23 cellular contexts compared by ENCODE assay signal in the genomic region with DNA sequence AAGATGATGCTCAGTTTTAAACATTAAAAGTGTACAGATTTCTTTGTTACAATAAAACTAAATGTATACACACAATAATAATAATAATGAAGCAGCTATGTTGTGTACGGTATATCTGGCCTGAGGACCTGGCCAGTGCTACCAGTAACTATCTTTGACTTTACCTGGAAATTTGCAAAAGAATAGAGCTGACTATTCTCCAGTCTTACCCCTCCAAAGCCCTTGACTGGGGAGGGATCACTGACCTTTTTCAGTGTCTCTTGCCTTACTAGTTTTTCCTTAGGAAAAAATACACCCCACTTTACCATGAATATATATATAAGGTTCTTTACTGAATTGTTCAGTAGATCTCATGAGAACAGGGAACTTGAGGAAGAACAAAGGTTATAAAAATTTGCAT. TPM values are rescaled to one million over a fixed set of nuclear protein-coding genes. Genes with fewer than 3 reads are reported as not detected.
A peak's percentile ranks its signal among the peaks of the same experiment; 100 is the strongest.
DNase-seq lines count a peak whose midpoint lies in the region; ATAC-seq and TF ChIP-seq lines count a peak whose summit lies in the region.
"Had no signal": no experiment of that assay in that cellular context is flagged by ENCODE, and none has a peak within 500 bp of the region (broad histone marks: within the 10 kb centered on the region; RNA-seq: fewer than 3 reads in every experiment).

No MANE protein-coding gene starts in this region.

- no peaks in the 10 kb centered on the region for H3K27me3 Mint-ChIP-seq in activated naive CD4-positive, alpha-beta T cell treated with anti-CD3 and anti-CD28 coated beads for 36 hours (ENCODE audit: low read depth)
- H3K27me3 Mint-ChIP-seq in WTC11 (ENCODE audit: low read depth) = no peaks in the 10 kb centered on the region
- H3K27me3 Mint-ChIP-seq: CD8-positive, alpha-beta memory T cell; IgD-negative memory B cell had no signal

- no peak for TF ChIP-seq CTCF in WTC11 (IDR thresholded peaks at IDR 0.05)
- no peak for TF ChIP-seq CTCF in osteoblast (IDR thresholded peaks at IDR 0.05; ENCODE audit: extremely low read depth, low read depth, low read length)

- ATAC-seq in activated naive CD4-positive, alpha-beta T cell treated with anti-CD3 and anti-CD28 coated beads, Interleukin-2, amount 50 U/mL, for 72 hours = no peak
- ATAC-seq in WTC11 (peak; percentile 56), HG02938 (IDR thresholded peaks at IDR 0.05; ENCODE audit: unreplicated experiment) (no peak), HG03520 (IDR thresholded peaks at IDR 0.05; ENCODE audit: unreplicated experiment) (no peak)
- ATAC-seq: PC-3, SK-N-SH treated with all-trans-retinoic acid at 6 μM for 48 hours had no signal

- WGBS in HUES64 = no CpG with 5 or more reads among the region's 1 CpG

- H4K20me1 ChIP-seq in osteoblast (ENCODE audit: insufficient read depth, low read length) = no peaks in the 10 kb centered on the region

- H2AFZ ChIP-seq in osteoblast (ENCODE audit: low read length) = no peak overlapping the region

- no peak overlapping the region for H3K4me3 Mint-ChIP-seq in activated naive CD4-positive, alpha-beta T cell treated with anti-CD3 and anti-CD28 coated beads for 36 hours
- no peak overlapping the region for H3K4me3 Mint-ChIP-seq in WTC11
- H3K4me3 Mint-ChIP-seq: CD8-positive, alpha-beta memory T cell; HFFc6; IgD-negative memory B cell had no signal

- H3K9me3 Mint-ChIP-seq in activated naive CD4-positive, alpha-beta T cell treated with anti-CD3 and anti-CD28 coated beads for 36 hours = peaks cover 12% of the 10 kb centered on the region
- H3K9me3 Mint-ChIP-seq in activated naive CD4-positive, alpha-beta T cell treated with anti-CD3 and anti-CD28 coated beads, Interleukin-2, amount 50 U/mL, for 72 hours = peaks cover 5 to 22% of the 10 kb centered on the region in 2 donors
- peaks cover 35% of the 10 kb centered on the region for H3K9me3 Mint-ChIP-seq in WTC11
- H3K9me3 Mint-ChIP-seq: CD8-positive, alpha-beta memory T cell; HFFc6 had no signal

- H3K27me3 ChIP-seq in HUES64 (ENCODE audit: insufficient read depth, low read length) (no peaks in the 10 kb centered on the region), osteoblast (ENCODE audit: insufficient read depth, low read length) (no peaks in the 10 kb centered on the region)

- no peak overlapping the region; the same call in 1 of the 2 replicates for H3K9ac ChIP-seq in HUES64 (ENCODE audit: low read depth, low read length)

- H3K4me3 ChIP-seq in HUES64 (ENCODE audit: low read length) (peak overlapping the region; percentile 4; the same call in 1 of the 2 replicates), osteoblast (ENCODE audit: insufficient read depth, low read length) (no peak overlapping the region)

- no peaks in the 10 kb centered on the region for H3K79me2 ChIP-seq in osteoblast (ENCODE audit: insufficient read depth, low read length)

- no peak for DNase-seq in activated naive CD4-positive, alpha-beta T cell treated with anti-CD3 and anti-CD28 coated beads for 36 hours
- no peak for DNase-seq in activated naive CD4-positive, alpha-beta T cell treated with anti-CD3 and anti-CD28 coated beads, Interleukin-2, amount 50 U/mL, for 72 hours (ENCODE audit: low spot score in 2 of 2)
- DNase-seq in WTC11 (ENCODE audit: low spot score) (no peak), osteoblast (ENCODE audit: insufficient read length, low spot score, missing footprints) (no peak)
- DNase-seq: CD8-positive, alpha-beta memory T cell; HFFc6; NCI-H1105; NCI-H1694; NCI-H2081 treated with DMSO at 0.1 percent for 48 hours; NCI-H510A; NCI-H748 treated with DMSO at 0.1 percent for 48 hours; PC-3; RPMI8226; SHP77 treated with DMSO at 0.1 percent for 48 hours had no signal

- peak overlapping the region; percentile 83 for H3K27ac ChIP-seq in HUES64 (ENCODE audit: low read depth, low read length)
- no peak overlapping the region for H3K27ac ChIP-seq in osteoblast (ENCODE audit: low read depth, low read length)

- H3K9me3 ChIP-seq in HUES64 (ENCODE audit: insufficient read depth, low read depth, low read length) = peaks cover 15% of the 10 kb centered on the region
- H3K9me3 ChIP-seq in osteoblast (ENCODE audit: low read depth, low read length) = no peaks in the 10 kb centered on the region

- H3K36me3 ChIP-seq in HUES64 (ENCODE audit: insufficient read depth, low read length) = no peaks in the 10 kb centered on the region
- no peaks in the 10 kb centered on the region for H3K36me3 ChIP-seq in osteoblast (ENCODE audit: insufficient read depth, low read length)

- intact Hi-C loops in activated naive CD4-positive, alpha-beta T cell treated with anti-CD3 and anti-CD28 coated beads for 36 hours (cut with micrococcal nuclease) = loop anchor here (2.0 to 10.0 kb wide), 5 partner anchors 41 to 1657 kb away; a partner anchor contains a TSS

- H3K27ac Mint-ChIP-seq in activated naive CD4-positive, alpha-beta T cell treated with anti-CD3 and anti-CD28 coated beads for 36 hours = peak overlapping the region; percentile 32
- H3K27ac Mint-ChIP-seq in activated naive CD4-positive, alpha-beta T cell treated with anti-CD3 and anti-CD28 coated beads, Interleukin-2, amount 50 U/mL, for 72 hours = peak overlapping the region in 1 of 2 donors; percentile 6
- no peak overlapping the region for H3K27ac Mint-ChIP-seq in WTC11
- H3K27ac Mint-ChIP-seq: HFFc6 had no signal

- peaks cover 33% of the 10 kb centered on the region for H3K36me3 Mint-ChIP-seq in activated naive CD4-positive, alpha-beta T cell treated with anti-CD3 and anti-CD28 coated beads for 36 hours (ENCODE audit: low read depth)
- peaks cover 14 to 43% of the 10 kb centered on the region in 2 donors for H3K36me3 Mint-ChIP-seq in activated naive CD4-positive, alpha-beta T cell treated with anti-CD3 and anti-CD28 coated beads, Interleukin-2, amount 50 U/mL, for 72 hours
- peaks cover 41% of the 10 kb centered on the region for H3K36me3 Mint-ChIP-seq in WTC11

- CTCF ChIA-PET in activated naive CD4-positive, alpha-beta T cell treated with anti-CD3 and anti-CD28 coated beads for 36 hours (lab: Charles Lee) = interaction anchor here (0.9 to 4.8 kb wide), 6 partner anchors 11 to 280 kb away, joined by 3 to 34 read pairs (median 6); no protein-coding TSS in a partner anchor
- CTCF ChIA-PET in WTC11 (lab: Charles Lee) = interaction anchor here (0.6 to 5.4 kb wide), 12 partner anchors 10 to 288 kb away, joined by 3 to 53 read pairs (median 4); no protein-coding TSS in a partner anchor

- no peak overlapping the region for H3K4me2 ChIP-seq in osteoblast (ENCODE audit: insufficient read depth, low read length)

- POLR2A ChIA-PET in WTC11 (lab: Charles Lee) = interaction anchor here (0.6 kb wide), 1 partner anchor 74 kb away, joined by 10 read pairs; no protein-coding TSS in a partner anchor

- peaks cover 44% of the 10 kb centered on the region for H3K4me1 Mint-ChIP-seq in activated naive CD4-positive, alpha-beta T cell treated with anti-CD3 and anti-CD28 coated beads for 36 hours (ENCODE audit: low read depth)
- H3K4me1 Mint-ChIP-seq in WTC11 = peaks cover 9% of the 10 kb centered on the region

- H3K4me1 ChIP-seq in HUES64 (ENCODE audit: insufficient read depth, low read length) (peaks cover 44% of the 10 kb centered on the region), osteoblast (ENCODE audit: insufficient read depth, low read length) (no peaks in the 10 kb centered on the region)

TF ChIP-seq in WTC11, 78 proteins besides CTCF, POLR2A, EP300 and RAD21 (continues in another document):
- no peak for TF ChIP-seq ZNF232 (CRISPR knock-in tag; IDR thresholded peaks at IDR 0.05)
- no peak for TF ChIP-seq ATF1 (CRISPR knock-in tag; IDR thresholded peaks at IDR 0.05)
- TF ChIP-seq FOXP1 (CRISPR knock-in tag; IDR thresholded peaks at IDR 0.05; ENCODE audit: borderline replicate concordance) = no peak
- TF ChIP-seq NFE2L1 (CRISPR knock-in tag; IDR thresholded peaks at IDR 0.05) = no peak
- TF ChIP-seq, protein P1, sequence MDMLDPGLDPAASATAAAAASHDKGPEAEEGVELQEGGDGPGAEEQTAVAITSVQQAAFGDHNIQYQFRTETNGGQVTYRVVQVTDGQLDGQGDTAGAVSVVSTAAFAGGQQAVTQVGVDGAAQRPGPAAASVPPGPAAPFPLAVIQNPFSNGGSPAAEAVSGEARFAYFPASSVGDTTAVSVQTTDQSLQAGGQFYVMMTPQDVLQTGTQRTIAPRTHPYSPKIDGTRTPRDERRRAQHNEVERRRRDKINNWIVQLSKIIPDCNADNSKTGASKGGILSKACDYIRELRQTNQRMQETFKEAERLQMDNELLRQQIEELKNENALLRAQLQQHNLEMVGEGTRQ (CRISPR knock-in tag; IDR thresholded peaks at IDR 0.05) = no peak
- TF ChIP-seq, protein P2, sequence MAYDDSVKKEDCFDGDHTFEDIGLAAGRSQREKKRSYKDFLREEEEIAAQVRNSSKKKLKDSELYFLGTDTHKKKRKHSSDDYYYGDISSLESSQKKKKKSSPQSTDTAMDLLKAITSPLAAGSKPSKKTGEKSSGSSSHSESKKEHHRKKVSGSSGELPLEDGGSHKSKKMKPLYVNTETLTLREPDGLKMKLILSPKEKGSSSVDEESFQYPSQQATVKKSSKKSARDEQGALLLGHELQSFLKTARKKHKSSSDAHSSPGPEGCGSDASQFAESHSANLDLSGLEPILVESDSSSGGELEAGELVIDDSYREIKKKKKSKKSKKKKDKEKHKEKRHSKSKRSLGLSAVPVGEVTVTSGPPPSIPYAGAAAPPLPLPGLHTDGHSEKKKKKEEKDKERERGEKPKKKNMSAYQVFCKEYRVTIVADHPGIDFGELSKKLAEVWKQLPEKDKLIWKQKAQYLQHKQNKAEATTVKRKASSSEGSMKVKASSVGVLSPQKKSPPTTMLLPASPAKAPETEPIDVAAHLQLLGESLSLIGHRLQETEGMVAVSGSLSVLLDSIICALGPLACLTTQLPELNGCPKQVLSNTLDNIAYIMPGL (CRISPR knock-in tag; IDR thresholded peaks at IDR 0.05) = no peak

RNA-seq across cellular contexts. Expression of a gene that starts 24.8 kb away (rescaled TPM):
- 100 to 1,000 TPM; 101 to 112 TPM for total RNA-seq in activated naive CD4-positive, alpha-beta T cell treated with anti-CD3 and anti-CD28 coated beads for 36 hours
- total RNA-seq in activated naive CD4-positive, alpha-beta T cell treated with anti-CD3 and anti-CD28 coated beads, Interleukin-2, amount 50 U/mL, for 72 hours = 10 to 100 TPM; 84.3 to 96.3 TPM
- polyA plus RNA-seq in HUES64 (2013, experiment 1 of 2) = not detected
- not detected for polyA plus RNA-seq in HUES64 (2013, experiment 2 of 2)
- 0.11 to 0.15 TPM (median 0.11 TPM) in 3 replicates for total RNA-seq in WTC11 (2021)
- not detected in 2 replicates for total RNA-seq in osteoblast
- total RNA-seq: H4, HFFc6, HT-29, LHCN-M2, PC-3 had no signal
- polyA plus RNA-seq: BJ had no signal

RNA-seq across cellular contexts. Expression of a gene that starts 40.0 kb away (rescaled TPM):
- 100 to 1,000 TPM; 338 to 340 TPM for total RNA-seq in activated naive CD4-positive, alpha-beta T cell treated with anti-CD3 and anti-CD28 coated beads for 36 hours
- 100 to 1,000 TPM; 231 to 236 TPM for total RNA-seq in activated naive CD4-positive, alpha-beta T cell treated with anti-CD3 and anti-CD28 coated beads, Interleukin-2, amount 50 U/mL, for 72 hours
- 0.70 TPM for polyA plus RNA-seq in HUES64 (2013, experiment 1 of 2)
- 0.57 TPM for polyA plus RNA-seq in HUES64 (2013, experiment 2 of 2)
- total RNA-seq in WTC11 (2021) = 0.37 to 0.96 TPM (median 0.66 TPM) in 3 replicates
- total RNA-seq in osteoblast = under 0.01 TPM in 1 of 2 replicates, not detected in the other
- total RNA-seq: H4, HFFc6, HT-29, LHCN-M2, PC-3 had no signal
- polyA plus RNA-seq: BJ had no signal

Comparison
In these comparisons a context has a peak if more than half of its experiments do, and no peak if none do; other contexts are left out.
1. RNA of a gene that starts 24.8 kb away (total RNA-seq): 101 to 112 TPM in activated naive CD4-positive, alpha-beta T cell treated with anti-CD3 and anti-CD28 coated beads for 36 hours and 84.3 to 96.3 TPM in activated naive CD4-positive, alpha-beta T cell treated with anti-CD3 and anti-CD28 coated beads, Interleukin-2, amount 50 U/mL, for 72 hours; 0.11 to 0.15 TPM in WTC11 and not detected in osteoblast; every median in the first group is over 10 times any median in the second.
2. RNA of a gene that starts 40.0 kb away (total RNA-seq): 338 to 340 TPM in activated naive CD4-positive, alpha-beta T cell treated with anti-CD3 and anti-CD28 coated beads for 36 hours and 231 to 236 TPM in activated naive CD4-positive, alpha-beta T cell treated with anti-CD3 and anti-CD28 coated beads, Interleukin-2, amount 50 U/mL, for 72 hours; 0.37 to 0.96 TPM in WTC11 and under 0.01 TPM in osteoblast; every median in the first group is over 100 times any median in the second.